Comparison of ENCODE assay signal across 24 cellular contexts in the genomic region with DNA sequence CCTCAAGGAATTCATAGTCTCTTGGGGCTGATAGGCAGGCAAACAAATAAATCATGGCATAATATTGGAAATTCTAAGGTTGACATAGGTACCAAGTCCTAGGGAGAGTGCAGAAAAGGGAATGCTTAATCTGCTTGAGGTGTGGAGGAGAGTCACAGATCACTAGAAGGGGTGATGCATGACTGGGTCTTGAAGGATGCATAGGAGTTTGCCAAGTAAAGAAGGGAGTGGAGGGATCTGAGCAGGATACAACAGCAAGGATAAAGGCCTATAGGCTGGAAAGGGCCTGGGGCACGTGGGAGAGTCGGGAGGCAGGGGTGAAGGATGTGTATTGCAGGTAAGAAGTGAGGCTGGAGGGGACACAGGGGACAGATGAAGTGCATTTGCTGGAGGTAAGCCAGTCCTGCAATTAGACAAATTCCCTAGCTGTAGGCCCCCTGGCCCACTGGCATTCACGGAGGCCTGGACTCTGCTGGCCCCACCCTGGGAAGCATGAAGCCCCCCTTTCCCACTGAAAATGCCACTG. TPM values are rescaled to one million over a fixed set of nuclear protein-coding genes. Genes with fewer than 3 reads are reported as not detected.
"Had no signal": no experiment of that assay in that cellular context is flagged by ENCODE, and none has a peak within 500 bp of the region (broad histone marks: within the 10 kb centered on the region; RNA-seq: fewer than 3 reads in every experiment).

No MANE protein-coding gene starts in this region.

- H3K27me3 ChIP-seq: MG63 had no signal

- H3K9me3 ChIP-seq: MG63, SJSA1 had no signal

- ATAC-seq: HepG2 had no signal

- H3K4me1 ChIP-seq: SJSA1 had no signal

- DNase-seq: IMR-90, Karpas-422, KG1, MG63, NCI-H1092, NCI-H1105 treated with DMSO at 0.1 percent for 48 hours, NCI-H1417 treated with DMSO at 0.1 percent for 48 hours, NCI-H146, NCI-H1694 treated with DMSO at 0.1 percent for 48 hours, NCI-H1930, NCI-H2081, NCI-H2107, NCI-H2227 treated with DMSO at 0.1 percent for 48 hours, NCI-H524, NCI-H69, NCI-H774, Right ventricle myocardium superior, RPMI8226, SIG-M5 had no signal

- H3K36me3 ChIP-seq: MG63, SJSA1 had no signal

- H3K4me3 ChIP-seq: MG63, SJSA1, SK-N-MC had no signal

- H3K27ac ChIP-seq: SJSA1, SK-N-MC had no signal

RNA-seq across cellular contexts. Expression of gene IGSF21, which starts 15.9 kb away (rescaled TPM):
- total RNA-seq: HepG2, HT1080, IMR-90, NCI-H460, SJSA1 had no signal
- polyA plus RNA-seq: HepG2, IMR-90 had no signal
